ENCODE assay signal across 19 cellular contexts in the genomic region with DNA sequence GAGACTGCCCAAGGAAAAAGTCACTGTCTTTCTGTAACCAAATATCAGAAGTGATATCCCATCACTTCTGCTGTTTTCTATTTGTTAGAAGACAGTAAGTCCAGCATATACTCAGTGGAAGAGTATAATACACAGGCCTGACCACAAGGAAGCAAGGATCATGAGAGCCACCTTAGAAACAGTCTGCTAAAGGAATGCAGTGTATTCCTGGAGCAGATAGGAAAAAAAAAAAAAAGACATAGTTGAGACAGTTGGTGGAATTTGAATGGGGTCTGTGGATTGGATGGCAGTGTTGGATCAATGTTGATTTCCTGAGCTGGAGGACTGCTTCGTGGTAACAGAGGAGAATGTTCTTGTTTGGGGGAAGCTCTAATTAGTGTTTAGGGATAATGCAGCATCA. TPM values are rescaled to one million over a fixed set of nuclear protein-coding genes. Genes with fewer than 3 reads are reported as not detected.
"Had no signal": no experiment of that assay in that cellular context is flagged by ENCODE, and none has a peak within 500 bp of the region (broad histone marks: within the 10 kb centered on the region; RNA-seq: fewer than 3 reads in every experiment).

No MANE protein-coding gene starts in this region.

- ATAC-seq: body of pancreas; left lobe of liver; stimulated activated naive CD8-positive, alpha-beta T cell treated with anti-CD3 and anti-CD28 coated beads, Interleukin-15, amount 100 ng/mL, for 72 hours; upper lobe of right lung had no signal

- H3K27ac Mint-ChIP-seq: activated CD4-positive, alpha-beta memory T cell treated with anti-CD3 and anti-CD28 coated beads for 36 hours; activated naive CD8-positive, alpha-beta T cell treated with anti-CD3 and anti-CD28 coated beads, Interleukin-2, amount 10 ng/mL, durations not matched to agents 7 days and 5 days; endodermal cell; nephron had no signal

- H3K4me1 Mint-ChIP-seq: activated naive CD8-positive, alpha-beta T cell treated with anti-CD3 and anti-CD28 coated beads, Interleukin-2, amount 10 ng/mL, durations not matched to agents 7 days and 5 days; endodermal cell; nephron; stimulated activated naive CD8-positive, alpha-beta T cell treated with anti-CD3 and anti-CD28 coated beads, Interleukin-15, amount 100 ng/mL, for 72 hours had no signal

- H3K4me1 ChIP-seq: body of pancreas, sigmoid colon, testis, upper lobe of right lung had no signal

- H3K4me3 Mint-ChIP-seq: activated CD4-positive, alpha-beta memory T cell treated with anti-CD3 and anti-CD28 coated beads for 36 hours; activated naive CD8-positive, alpha-beta T cell treated with anti-CD3 and anti-CD28 coated beads, Interleukin-2, amount 10 ng/mL, durations not matched to agents 7 days and 5 days; endodermal cell; nephron; stimulated activated naive CD8-positive, alpha-beta T cell treated with anti-CD3 and anti-CD28 coated beads, Interleukin-15, amount 100 ng/mL, for 72 hours had no signal

- H3K36me3 Mint-ChIP-seq: activated CD4-positive, alpha-beta memory T cell treated with anti-CD3 and anti-CD28 coated beads for 36 hours; activated naive CD8-positive, alpha-beta T cell treated with anti-CD3 and anti-CD28 coated beads, Interleukin-2, amount 10 ng/mL, durations not matched to agents 7 days and 5 days had no signal

- DNase-seq: activated CD4-positive, alpha-beta memory T cell treated with anti-CD3 and anti-CD28 coated beads for 36 hours; activated gamma-delta T cell treated with Interleukin-2 at 50 U/mL for 16 hours; activated naive CD8-positive, alpha-beta T cell treated with anti-CD3 and anti-CD28 coated beads, Interleukin-2, amount 10 ng/mL, durations not matched to agents 7 days and 5 days; activated T-cell treated with anti-CD3 and anti-CD28 coated beads, Interleukin-2, amount 50 U/mL, for 48 hours; body of pancreas; dermis blood vessel endothelial cell; endodermal cell; foreskin fibroblast; islet precursor cell; mammary epithelial cell; sigmoid colon; stimulated activated CD4-positive, alpha-beta T cell treated with anti-CD3 and anti-CD28 coated beads, Interleukin-15, amount 100 ng/mL, for 24 hours; stimulated activated CD4-positive, alpha-beta T cell treated with anti-CD3 and anti-CD28 coated beads, Interleukin-4, amount 100 ng/mL, for 4 hours; stimulated activated naive CD8-positive, alpha-beta T cell treated with anti-CD3 and anti-CD28 coated beads, Interleukin-15, amount 100 ng/mL, for 72 hours; testis; upper lobe of right lung had no signal

- H3K9me3 ChIP-seq: body of pancreas, sigmoid colon, testis, upper lobe of right lung had no signal

- H3K4me3 ChIP-seq: body of pancreas, sigmoid colon, testis, upper lobe of right lung had no signal

- H3K9me3 Mint-ChIP-seq: activated CD4-positive, alpha-beta memory T cell treated with anti-CD3 and anti-CD28 coated beads for 36 hours; activated naive CD8-positive, alpha-beta T cell treated with anti-CD3 and anti-CD28 coated beads, Interleukin-2, amount 10 ng/mL, durations not matched to agents 7 days and 5 days; endodermal cell; nephron; stimulated activated naive CD8-positive, alpha-beta T cell treated with anti-CD3 and anti-CD28 coated beads, Interleukin-15, amount 100 ng/mL, for 72 hours had no signal

- H3K27ac ChIP-seq: body of pancreas, sigmoid colon, testis, upper lobe of right lung had no signal

- H3K27me3 ChIP-seq: body of pancreas, sigmoid colon, testis, upper lobe of right lung had no signal

- H3K36me3 ChIP-seq: sigmoid colon, upper lobe of right lung had no signal

RNA-seq across cellular contexts. Expression of a gene that starts 26.5 kb away (rescaled TPM):
- total RNA-seq: activated CD4-positive, alpha-beta memory T cell treated with anti-CD3 and anti-CD28 coated beads for 36 hours; activated naive CD8-positive, alpha-beta T cell treated with anti-CD3 and anti-CD28 coated beads, Interleukin-2, amount 10 ng/mL, durations not matched to agents 7 days and 5 days; T-helper 2 cell treated with Interferon-gamma antibody and Interleukin-4, amounts not matched to agents 100 ng/mL and 5 ng/mL, for 36 hours had no signal

RNA-seq across cellular contexts. Expression of a gene that starts 32.1 kb away (rescaled TPM):
- total RNA-seq: activated CD4-positive, alpha-beta memory T cell treated with anti-CD3 and anti-CD28 coated beads for 36 hours; activated naive CD8-positive, alpha-beta T cell treated with anti-CD3 and anti-CD28 coated beads, Interleukin-2, amount 10 ng/mL, durations not matched to agents 7 days and 5 days; T-helper 2 cell treated with Interferon-gamma antibody and Interleukin-4, amounts not matched to agents 100 ng/mL and 5 ng/mL, for 36 hours had no signal
